ENCODE assay signal across 1 cellular context in the genomic region with DNA sequence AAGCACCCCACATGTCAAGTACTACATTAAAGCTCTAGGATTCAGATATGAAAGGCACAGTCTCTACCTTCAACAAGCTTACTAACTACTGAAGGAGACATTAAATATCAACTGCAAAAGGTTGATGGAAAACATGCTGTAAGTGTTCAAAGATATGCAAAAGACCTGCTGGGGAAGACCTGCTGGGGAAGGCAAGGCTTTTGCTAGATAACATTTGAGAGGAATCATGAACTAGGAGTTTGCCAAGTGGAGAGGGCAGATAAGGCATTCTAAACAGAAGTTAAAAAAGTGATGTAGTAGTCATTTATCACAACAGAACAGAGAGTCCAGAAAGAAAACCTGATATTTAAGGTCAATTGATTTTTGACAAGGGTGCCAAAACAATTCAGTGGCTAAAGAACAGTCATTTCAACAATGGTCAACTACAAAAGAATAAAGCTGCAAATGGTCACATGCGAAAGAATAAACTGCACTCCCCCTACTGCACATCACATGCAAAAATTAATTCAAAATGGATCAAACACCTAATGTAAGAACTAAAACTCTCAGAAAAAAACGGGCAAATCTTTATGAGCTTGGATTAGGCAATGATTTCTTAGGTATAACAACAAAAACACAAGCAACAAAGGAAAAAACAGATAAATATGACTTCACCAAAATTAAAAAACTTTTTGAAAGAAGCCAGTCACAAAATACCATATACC.
TF ChIP-seq lines count a peak whose summit lies in the region.

No MANE protein-coding gene starts in this region.

TF ChIP-seq in K562, 482 proteins besides CTCF, POLR2A, EP300 and RAD21 (continued from another document and continues in another):
- TF ChIP-seq, protein P1, sequence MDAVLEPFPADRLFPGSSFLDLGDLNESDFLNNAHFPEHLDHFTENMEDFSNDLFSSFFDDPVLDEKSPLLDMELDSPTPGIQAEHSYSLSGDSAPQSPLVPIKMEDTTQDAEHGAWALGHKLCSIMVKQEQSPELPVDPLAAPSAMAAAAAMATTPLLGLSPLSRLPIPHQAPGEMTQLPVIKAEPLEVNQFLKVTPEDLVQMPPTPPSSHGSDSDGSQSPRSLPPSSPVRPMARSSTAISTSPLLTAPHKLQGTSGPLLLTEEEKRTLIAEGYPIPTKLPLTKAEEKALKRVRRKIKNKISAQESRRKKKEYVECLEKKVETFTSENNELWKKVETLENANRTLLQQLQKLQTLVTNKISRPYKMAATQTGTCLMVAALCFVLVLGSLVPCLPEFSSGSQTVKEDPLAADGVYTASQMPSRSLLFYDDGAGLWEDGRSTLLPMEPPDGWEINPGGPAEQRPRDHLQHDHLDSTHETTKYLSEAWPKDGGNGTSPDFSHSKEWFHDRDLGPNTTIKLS (IDR thresholded peaks at IDR 0.05; ENCODE audit: borderline replicate concordance, low read depth), result no peak
- TF ChIP-seq EZH2 (IDR thresholded peaks at IDR 0.05; ENCODE audit: borderline replicate concordance, low read depth, low read length) (no peak; the same call in 1 of the 2 replicates), BACH1 (tag; IDR thresholded peaks at IDR 0.05) (no peak; the same call in 1 of the 2 replicates), POLR3A (IDR thresholded peaks at IDR 0.05; ENCODE audit: borderline replicate concordance, extremely low read depth, insufficient read depth, insufficient read length) (no peak), SMAD1 (IDR thresholded peaks at IDR 0.05; ENCODE audit: low read depth, low read length, partially characterized antibody) (peak; percentile 81), FOXJ2 (tag; IDR thresholded peaks at IDR 0.05) (no peak), NFE2L1 (tag; IDR thresholded peaks at IDR 0.05; ENCODE audit: borderline replicate concordance, low read depth) (no peak), ZNF699 (CRISPR knock-in tag; IDR thresholded peaks at IDR 0.05; ENCODE audit: insufficient replicate concordance) (no peak), SMARCB1 (IDR thresholded peaks at IDR 0.05; ENCODE audit: insufficient read length, low read depth) (peak; percentile 23), POLR2AphosphoS5 (IDR thresholded peaks at IDR 0.05; ENCODE audit: control insufficient read depth, insufficient read depth, low read depth, low read length) (peak; percentile 100), POLR2AphosphoS2 (IDR thresholded peaks at IDR 0.05; ENCODE audit: low read length) (no peak), ZNF282 (CRISPR knock-in tag; IDR thresholded peaks at IDR 0.05) (no peak), TEAD2 (tag; IDR thresholded peaks at IDR 0.05) (peak; percentile 55; the same call in 1 of the 2 replicates), MAFG (tag; conservative IDR thresholded peaks at IDR 0.05) (peak; percentile 73), DPF2 (IDR thresholded peaks at IDR 0.05) (peak; percentile 100), SRF (CRISPR knock-in tag; IDR thresholded peaks at IDR 0.05) (no peak; a peak in 1 of 4 replicates), PTRF (tag; IDR thresholded peaks at IDR 0.05) (no peak), HDGF (IDR thresholded peaks at IDR 0.05) (0 out of 2 replicates have a peak, but pooled peaks have one; percentile 28), IFI16 (CRISPR knock-in tag; IDR thresholded peaks at IDR 0.05) (no peak), JUND (IDR thresholded peaks at IDR 0.05; ENCODE audit: borderline replicate concordance, low read depth, low read length) (peak; percentile 91), JUND (tag; IDR thresholded peaks at IDR 0.05; ENCODE audit: borderline replicate concordance, low read depth, low read length) (peak; percentile 79; the same call in 2 of the 3 replicates), NCOA6 (IDR thresholded peaks at IDR 0.05) (peak; percentile 49; the same call in 1 of the 2 replicates), CHCHD3 (CRISPR knock-in tag; IDR thresholded peaks at IDR 0.05) (no peak), MAFF (IDR thresholded peaks at IDR 0.05; ENCODE audit: low read length) (peak; percentile 55; the same call in 1 of the 2 replicates), KDM4B (IDR thresholded peaks at IDR 0.05; ENCODE audit: borderline replicate concordance in 2 of 2, low read depth in 1 of 2) (no peak), TRIM28 (IDR thresholded peaks at IDR 0.05) (peak; percentile 97), ZNF175 (CRISPR knock-in tag; IDR thresholded peaks at IDR 0.05; ENCODE audit: low read depth) (peak; percentile 93), SAFB2 (IDR thresholded peaks at IDR 0.05; ENCODE audit: borderline replicate concordance, low read depth, low read length, severe bottlenecking) (no peak), ADNP (tag; IDR thresholded peaks at IDR 0.05) (peak; percentile 84), SP2 (IDR thresholded peaks at IDR 0.05; ENCODE audit: extremely low read depth, low read depth, low read length, poor library complexity, severe bottlenecking) (no peak), SMARCA4 (IDR thresholded peaks at IDR 0.05) (peak; percentile 100), SMARCC2 (IDR thresholded peaks at IDR 0.05; ENCODE audit: low read depth) (peak; percentile 99), ZNF507 (tag; conservative IDR thresholded peaks at IDR 0.05) (no peak), BHLHE40 (IDR thresholded peaks at IDR 0.05; ENCODE audit: low read length) (peak; percentile 61; the same call in 1 of the 2 replicates), FIP1L1 (IDR thresholded peaks at IDR 0.05; ENCODE audit: low read depth, low read length, poor library complexity, severe bottlenecking) (no peak), ZNF133 (CRISPR knock-in tag; IDR thresholded peaks at IDR 0.05) (no peak), MTF1 (CRISPR knock-in tag; IDR thresholded peaks at IDR 0.05; ENCODE audit: borderline replicate concordance) (no peak), PYGO2 (tag; IDR thresholded peaks at IDR 0.05) (peak; percentile 67), EGR1 (conservative IDR thresholded peaks at IDR 0.05) (no peak), TAF9B (IDR thresholded peaks at IDR 0.05; ENCODE audit: partially characterized antibody) (peak; percentile 67), HNRNPUL1 (IDR thresholded peaks at IDR 0.05; ENCODE audit: low read length) (no peak), ZNF197 (CRISPR knock-in tag; IDR thresholded peaks at IDR 0.05; ENCODE audit: low read depth) (peak; percentile 97), CBX5 (IDR thresholded peaks at IDR 0.05; ENCODE audit: borderline replicate concordance, low read depth) (0 out of 2 replicates have a peak, but pooled peaks have one; percentile 82), PCBP1 (IDR thresholded peaks at IDR 0.05; ENCODE audit: low read depth, low read length, poor library complexity, severe bottlenecking) (no peak), PTBP1 (IDR thresholded peaks at IDR 0.05; ENCODE audit: low read depth, low read length) (no peak), U2AF2 (optimal IDR thresholded peaks at IDR 0.05; ENCODE audit: low read depth, low read length) (no peak), HMG20B (CRISPR knock-in tag; IDR thresholded peaks at IDR 0.05) (no peak), RUNX1 (IDR thresholded peaks at IDR 0.05; ENCODE audit: low read depth) (peak; percentile 74; the same call in 1 of the 2 replicates)
- TF ChIP-seq, protein P2, sequence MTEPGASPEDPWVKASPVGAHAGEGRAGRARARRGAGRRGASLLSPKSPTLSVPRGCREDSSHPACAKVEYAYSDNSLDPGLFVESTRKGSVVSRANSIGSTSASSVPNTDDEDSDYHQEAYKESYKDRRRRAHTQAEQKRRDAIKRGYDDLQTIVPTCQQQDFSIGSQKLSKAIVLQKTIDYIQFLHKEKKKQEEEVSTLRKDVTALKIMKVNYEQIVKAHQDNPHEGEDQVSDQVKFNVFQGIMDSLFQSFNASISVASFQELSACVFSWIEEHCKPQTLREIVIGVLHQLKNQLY (CRISPR knock-in tag; conservative IDR thresholded peaks at IDR 0.05), result no peak
- TF ChIP-seq, protein P3, sequence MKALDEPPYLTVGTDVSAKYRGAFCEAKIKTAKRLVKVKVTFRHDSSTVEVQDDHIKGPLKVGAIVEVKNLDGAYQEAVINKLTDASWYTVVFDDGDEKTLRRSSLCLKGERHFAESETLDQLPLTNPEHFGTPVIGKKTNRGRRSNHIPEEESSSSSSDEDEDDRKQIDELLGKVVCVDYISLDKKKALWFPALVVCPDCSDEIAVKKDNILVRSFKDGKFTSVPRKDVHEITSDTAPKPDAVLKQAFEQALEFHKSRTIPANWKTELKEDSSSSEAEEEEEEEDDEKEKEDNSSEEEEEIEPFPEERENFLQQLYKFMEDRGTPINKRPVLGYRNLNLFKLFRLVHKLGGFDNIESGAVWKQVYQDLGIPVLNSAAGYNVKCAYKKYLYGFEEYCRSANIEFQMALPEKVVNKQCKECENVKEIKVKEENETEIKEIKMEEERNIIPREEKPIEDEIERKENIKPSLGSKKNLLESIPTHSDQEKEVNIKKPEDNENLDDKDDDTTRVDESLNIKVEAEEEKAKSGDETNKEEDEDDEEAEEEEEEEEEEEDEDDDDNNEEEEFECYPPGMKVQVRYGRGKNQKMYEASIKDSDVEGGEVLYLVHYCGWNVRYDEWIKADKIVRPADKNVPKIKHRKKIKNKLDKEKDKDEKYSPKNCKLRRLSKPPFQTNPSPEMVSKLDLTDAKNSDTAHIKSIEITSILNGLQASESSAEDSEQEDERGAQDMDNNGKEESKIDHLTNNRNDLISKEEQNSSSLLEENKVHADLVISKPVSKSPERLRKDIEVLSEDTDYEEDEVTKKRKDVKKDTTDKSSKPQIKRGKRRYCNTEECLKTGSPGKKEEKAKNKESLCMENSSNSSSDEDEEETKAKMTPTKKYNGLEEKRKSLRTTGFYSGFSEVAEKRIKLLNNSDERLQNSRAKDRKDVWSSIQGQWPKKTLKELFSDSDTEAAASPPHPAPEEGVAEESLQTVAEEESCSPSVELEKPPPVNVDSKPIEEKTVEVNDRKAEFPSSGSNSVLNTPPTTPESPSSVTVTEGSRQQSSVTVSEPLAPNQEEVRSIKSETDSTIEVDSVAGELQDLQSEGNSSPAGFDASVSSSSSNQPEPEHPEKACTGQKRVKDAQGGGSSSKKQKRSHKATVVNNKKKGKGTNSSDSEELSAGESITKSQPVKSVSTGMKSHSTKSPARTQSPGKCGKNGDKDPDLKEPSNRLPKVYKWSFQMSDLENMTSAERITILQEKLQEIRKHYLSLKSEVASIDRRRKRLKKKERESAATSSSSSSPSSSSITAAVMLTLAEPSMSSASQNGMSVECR (CRISPR knock-in tag; IDR thresholded peaks at IDR 0.05), result no peak
- TF ChIP-seq, protein P4, sequence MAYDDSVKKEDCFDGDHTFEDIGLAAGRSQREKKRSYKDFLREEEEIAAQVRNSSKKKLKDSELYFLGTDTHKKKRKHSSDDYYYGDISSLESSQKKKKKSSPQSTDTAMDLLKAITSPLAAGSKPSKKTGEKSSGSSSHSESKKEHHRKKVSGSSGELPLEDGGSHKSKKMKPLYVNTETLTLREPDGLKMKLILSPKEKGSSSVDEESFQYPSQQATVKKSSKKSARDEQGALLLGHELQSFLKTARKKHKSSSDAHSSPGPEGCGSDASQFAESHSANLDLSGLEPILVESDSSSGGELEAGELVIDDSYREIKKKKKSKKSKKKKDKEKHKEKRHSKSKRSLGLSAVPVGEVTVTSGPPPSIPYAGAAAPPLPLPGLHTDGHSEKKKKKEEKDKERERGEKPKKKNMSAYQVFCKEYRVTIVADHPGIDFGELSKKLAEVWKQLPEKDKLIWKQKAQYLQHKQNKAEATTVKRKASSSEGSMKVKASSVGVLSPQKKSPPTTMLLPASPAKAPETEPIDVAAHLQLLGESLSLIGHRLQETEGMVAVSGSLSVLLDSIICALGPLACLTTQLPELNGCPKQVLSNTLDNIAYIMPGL (CRISPR knock-in tag; IDR thresholded peaks at IDR 0.05), result no peak
- TF ChIP-seq, protein P5, sequence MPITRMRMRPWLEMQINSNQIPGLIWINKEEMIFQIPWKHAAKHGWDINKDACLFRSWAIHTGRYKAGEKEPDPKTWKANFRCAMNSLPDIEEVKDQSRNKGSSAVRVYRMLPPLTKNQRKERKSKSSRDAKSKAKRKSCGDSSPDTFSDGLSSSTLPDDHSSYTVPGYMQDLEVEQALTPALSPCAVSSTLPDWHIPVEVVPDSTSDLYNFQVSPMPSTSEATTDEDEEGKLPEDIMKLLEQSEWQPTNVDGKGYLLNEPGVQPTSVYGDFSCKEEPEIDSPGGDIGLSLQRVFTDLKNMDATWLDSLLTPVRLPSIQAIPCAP (CRISPR knock-in tag; IDR thresholded peaks at IDR 0.05; ENCODE audit: borderline replicate concordance), result no peak
- TF ChIP-seq, protein P6, sequence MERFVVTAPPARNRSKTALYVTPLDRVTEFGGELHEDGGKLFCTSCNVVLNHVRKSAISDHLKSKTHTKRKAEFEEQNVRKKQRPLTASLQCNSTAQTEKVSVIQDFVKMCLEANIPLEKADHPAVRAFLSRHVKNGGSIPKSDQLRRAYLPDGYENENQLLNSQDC (CRISPR knock-in tag; IDR thresholded peaks at IDR 0.05), result no peak; the same call in 1 of the 2 replicates
- TF ChIP-seq, protein P7, sequence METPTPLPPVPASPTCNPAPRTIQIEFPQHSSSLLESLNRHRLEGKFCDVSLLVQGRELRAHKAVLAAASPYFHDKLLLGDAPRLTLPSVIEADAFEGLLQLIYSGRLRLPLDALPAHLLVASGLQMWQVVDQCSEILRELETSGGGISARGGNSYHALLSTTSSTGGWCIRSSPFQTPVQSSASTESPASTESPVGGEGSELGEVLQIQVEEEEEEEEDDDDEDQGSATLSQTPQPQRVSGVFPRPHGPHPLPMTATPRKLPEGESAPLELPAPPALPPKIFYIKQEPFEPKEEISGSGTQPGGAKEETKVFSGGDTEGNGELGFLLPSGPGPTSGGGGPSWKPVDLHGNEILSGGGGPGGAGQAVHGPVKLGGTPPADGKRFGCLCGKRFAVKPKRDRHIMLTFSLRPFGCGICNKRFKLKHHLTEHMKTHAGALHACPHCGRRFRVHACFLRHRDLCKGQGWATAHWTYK (CRISPR knock-in tag; IDR thresholded peaks at IDR 0.05), result no peak
- TF ChIP-seq, protein P8, sequence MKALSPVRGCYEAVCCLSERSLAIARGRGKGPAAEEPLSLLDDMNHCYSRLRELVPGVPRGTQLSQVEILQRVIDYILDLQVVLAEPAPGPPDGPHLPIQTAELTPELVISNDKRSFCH (CRISPR knock-in tag; IDR thresholded peaks at IDR 0.05), result no peak
- TF ChIP-seq, protein P8 (tag; IDR thresholded peaks at IDR 0.05), result peak; percentile 95
